11 cellular contexts compared by ENCODE assay signal in the genomic region with DNA sequence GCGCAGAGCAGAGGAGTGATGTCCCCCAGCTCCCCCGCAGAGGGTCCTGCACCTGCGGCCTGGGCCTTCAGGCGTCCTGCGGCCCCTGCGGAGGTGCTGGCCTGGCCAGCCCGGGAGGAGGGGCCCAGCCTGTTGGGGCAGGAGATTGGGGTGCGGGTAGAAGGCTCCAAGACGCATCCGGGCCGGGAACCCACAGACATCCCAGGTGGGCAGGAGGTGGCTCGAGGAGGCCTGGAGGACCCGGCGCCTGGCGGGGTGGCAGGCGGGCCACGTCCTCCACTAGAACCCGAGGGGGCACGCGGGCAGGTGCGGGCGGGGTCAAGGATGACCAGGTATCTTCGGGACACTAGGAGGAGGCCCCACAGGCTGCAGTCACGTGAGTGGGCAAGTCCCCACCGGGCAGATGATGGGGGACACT. TPM values are rescaled to one million over a fixed set of nuclear protein-coding genes. Genes with fewer than 3 reads are reported as not detected.
DNase-seq lines count a peak whose midpoint lies in the region; ATAC-seq, FAIRE-seq and TF ChIP-seq lines count a peak whose summit lies in the region.
"Had no signal": no experiment of that assay in that cellular context is flagged by ENCODE, and none has a peak within 500 bp of the region (broad histone marks: within the 10 kb centered on the region; RNA-seq: fewer than 3 reads in every experiment).

No MANE protein-coding gene starts in this region.

- H3K27ac Mint-ChIP-seq in T-helper 1 cell treated with Interleukin-12 subunit alpha and Interleukin-12 subunit beta and Interleukin-4 antibody, amounts not matched to agents 30 μg/mL and 1 μg/mL, for 36 hours, result peak overlapping the region; percentile 100
- H3K27ac Mint-ChIP-seq in activated CD8-positive, alpha-beta T cell treated with anti-CD3 and anti-CD28 coated beads, Interleukin-2, amount 10 ng/mL, durations not matched to agents 7 days and 5 days, result peak overlapping the region; percentile 95
- peak overlapping the region in 1 of 2 donors; percentile 59 for H3K27ac Mint-ChIP-seq in stimulated activated naive CD8-positive, alpha-beta T cell treated with anti-CD3 and anti-CD28 coated beads, Interleukin-15, amount 100 ng/mL, for 72 hours
- no peak overlapping the region for H3K27ac Mint-ChIP-seq in glutamatergic neuron (ENCODE audit: unreplicated experiment)

- DNase-seq in T-helper 1 cell, result no peak
- no peak for DNase-seq in activated CD8-positive, alpha-beta T cell treated with anti-CD3 and anti-CD28 coated beads, Interleukin-2, amount 10 ng/mL, durations not matched to agents 7 days and 5 days
- DNase-seq in keratinocyte (ENCODE audit: low read depth, low spot score), result no peak
- DNase-seq in stimulated activated naive CD8-positive, alpha-beta T cell treated with anti-CD3 and anti-CD28 coated beads, Interleukin-15, amount 100 ng/mL, for 72 hours, result no peak
- DNase-seq in Ammon's horn (ENCODE audit: low spot score), result no peak
- no peak for DNase-seq in NCI-H446 treated with DMSO at 0.1 percent for 48 hours (lab: John Stamatoyannopoulos, UW)
- no peak for DNase-seq in glutamatergic neuron
- DNase-seq: central memory CD4-positive, alpha-beta T cell; islet precursor cell had no signal

- H3K9ac ChIP-seq in keratinocyte (ENCODE audit: control insufficient read depth, extremely low read depth, insufficient read depth, low read length), result peak overlapping the region; percentile 28

- CTCF ChIA-PET in activated CD8-positive, alpha-beta T cell treated with anti-CD3 and anti-CD28 coated beads, Interleukin-2, amount 10 ng/mL, durations not matched to agents 7 days and 5 days (lab: Charles Lee), result interaction anchor here (1.2 to 2.4 kb wide), 5 partner anchors 9 to 33 kb away, joined by 3 to 10 read pairs (median 6); partner anchors contain the start of gene CD7

- no peak for TF ChIP-seq CTCF in keratinocyte (optimal IDR thresholded peaks at IDR 0.05 in 1 of 3, IDR thresholded peaks at IDR 0.05 in 1 of 3, conservative IDR thresholded peaks at IDR 0.05 in 1 of 3; ENCODE audit: extremely low read depth in 1 of 3, insufficient read depth in 2 of 3, low read length in 3 of 3)
- TF ChIP-seq CTCF in glutamatergic neuron (IDR thresholded peaks at IDR 0.05; ENCODE audit: partially characterized antibody, unreplicated experiment), result no peak

- peaks cover 2% of the 10 kb centered on the region for H3K36me3 Mint-ChIP-seq in T-helper 1 cell treated with Interleukin-12 subunit alpha and Interleukin-12 subunit beta and Interleukin-4 antibody, amounts not matched to agents 30 μg/mL and 1 μg/mL, for 36 hours (ENCODE audit: low read depth)
- no peaks in the 10 kb centered on the region for H3K36me3 Mint-ChIP-seq in activated CD8-positive, alpha-beta T cell treated with anti-CD3 and anti-CD28 coated beads, Interleukin-2, amount 10 ng/mL, durations not matched to agents 7 days and 5 days (ENCODE audit: low read depth)
- H3K36me3 Mint-ChIP-seq in glutamatergic neuron (ENCODE audit: unreplicated experiment), result no peaks in the 10 kb centered on the region

- H3K27me3 ChIP-seq in keratinocyte (ENCODE audit: control insufficient read depth, extremely low read depth, insufficient read depth, low read length), result peaks cover 23% of the 10 kb centered on the region

- H3K9me1 ChIP-seq in keratinocyte (ENCODE audit: control insufficient read depth, extremely low read depth, insufficient read depth, low read length), result no peaks in the 10 kb centered on the region

- POLR2A ChIA-PET in activated CD8-positive, alpha-beta T cell treated with anti-CD3 and anti-CD28 coated beads, Interleukin-2, amount 10 ng/mL, durations not matched to agents 7 days and 5 days (lab: Charles Lee), result interaction anchor here (1.5 kb wide), 1 partner anchor 36 kb away, joined by 5 read pairs; no protein-coding TSS in a partner anchor

- dilution Hi-C loops in keratinocyte (cut with MboI; ENCODE audit: extremely low pct_ligation_motif_present, low sequenced_read_pairs), result no loop called here

- FAIRE-seq in keratinocyte (lab: Jason Lieb, UNC), result no peak

- peaks cover 16% of the 10 kb centered on the region for H3K4me1 Mint-ChIP-seq in T-helper 1 cell treated with Interleukin-12 subunit alpha and Interleukin-12 subunit beta and Interleukin-4 antibody, amounts not matched to agents 30 μg/mL and 1 μg/mL, for 36 hours (ENCODE audit: low read depth)
- H3K4me1 Mint-ChIP-seq in activated CD8-positive, alpha-beta T cell treated with anti-CD3 and anti-CD28 coated beads, Interleukin-2, amount 10 ng/mL, durations not matched to agents 7 days and 5 days (ENCODE audit: low read depth), result peaks cover 31% of the 10 kb centered on the region
- peaks cover 51% of the 10 kb centered on the region for H3K4me1 Mint-ChIP-seq in stimulated activated naive CD8-positive, alpha-beta T cell treated with anti-CD3 and anti-CD28 coated beads, Interleukin-15, amount 100 ng/mL, for 72 hours
- H3K4me1 Mint-ChIP-seq in glutamatergic neuron (ENCODE audit: low read depth, unreplicated experiment), result peaks cover 8% of the 10 kb centered on the region

- no peak overlapping the region for H2AFZ ChIP-seq in keratinocyte (ENCODE audit: control insufficient read depth, low read length)

- peaks cover 17% of the 10 kb centered on the region for H3K27me3 Mint-ChIP-seq in T-helper 1 cell treated with Interleukin-12 subunit alpha and Interleukin-12 subunit beta and Interleukin-4 antibody, amounts not matched to agents 30 μg/mL and 1 μg/mL, for 36 hours (ENCODE audit: low read depth)
- peaks cover 10% of the 10 kb centered on the region for H3K27me3 Mint-ChIP-seq in activated CD8-positive, alpha-beta T cell treated with anti-CD3 and anti-CD28 coated beads, Interleukin-2, amount 10 ng/mL, durations not matched to agents 7 days and 5 days (ENCODE audit: low read depth)
- H3K27me3 Mint-ChIP-seq in stimulated activated naive CD8-positive, alpha-beta T cell treated with anti-CD3 and anti-CD28 coated beads, Interleukin-15, amount 100 ng/mL, for 72 hours, result peaks cover 44% of the 10 kb centered on the region
- peaks cover 15% of the 10 kb centered on the region for H3K27me3 Mint-ChIP-seq in glutamatergic neuron (ENCODE audit: unreplicated experiment)

- H3K4me2 ChIP-seq in keratinocyte (ENCODE audit: control insufficient read depth, extremely low read depth, insufficient read depth, low read depth, low read length), result peak overlapping the region; percentile 90

- no peaks in the 10 kb centered on the region for H3K79me2 ChIP-seq in keratinocyte (ENCODE audit: control insufficient read depth, insufficient read depth, low read length)

- H3K9me3 Mint-ChIP-seq in T-helper 1 cell treated with Interleukin-12 subunit alpha and Interleukin-12 subunit beta and Interleukin-4 antibody, amounts not matched to agents 30 μg/mL and 1 μg/mL, for 36 hours, result no peaks in the 10 kb centered on the region
- no peaks in the 10 kb centered on the region for H3K9me3 Mint-ChIP-seq in activated CD8-positive, alpha-beta T cell treated with anti-CD3 and anti-CD28 coated beads, Interleukin-2, amount 10 ng/mL, durations not matched to agents 7 days and 5 days (ENCODE audit: insufficient read depth)
- no peaks in the 10 kb centered on the region for H3K9me3 Mint-ChIP-seq in stimulated activated naive CD8-positive, alpha-beta T cell treated with anti-CD3 and anti-CD28 coated beads, Interleukin-15, amount 100 ng/mL, for 72 hours
- peaks cover 12% of the 10 kb centered on the region for H3K9me3 Mint-ChIP-seq in glutamatergic neuron (ENCODE audit: unreplicated experiment)

- ATAC-seq in activated CD8-positive, alpha-beta T cell treated with anti-CD3 and anti-CD28 coated beads, Interleukin-2, amount 10 ng/mL, durations not matched to agents 7 days and 5 days, result no peak
- no peak for ATAC-seq in stimulated activated naive CD8-positive, alpha-beta T cell treated with anti-CD3 and anti-CD28 coated beads, Interleukin-15, amount 100 ng/mL, for 72 hours

- H3K4me3 Mint-ChIP-seq in T-helper 1 cell treated with Interleukin-12 subunit alpha and Interleukin-12 subunit beta and Interleukin-4 antibody, amounts not matched to agents 30 μg/mL and 1 μg/mL, for 36 hours, result peak overlapping the region; percentile 99
- H3K4me3 Mint-ChIP-seq in activated CD8-positive, alpha-beta T cell treated with anti-CD3 and anti-CD28 coated beads, Interleukin-2, amount 10 ng/mL, durations not matched to agents 7 days and 5 days, result peak overlapping the region; percentile 95
- H3K4me3 Mint-ChIP-seq in stimulated activated naive CD8-positive, alpha-beta T cell treated with anti-CD3 and anti-CD28 coated beads, Interleukin-15, amount 100 ng/mL, for 72 hours, result peak overlapping the region; percentile 88 to 97
- no peak overlapping the region for H3K4me3 Mint-ChIP-seq in glutamatergic neuron (ENCODE audit: unreplicated experiment)

- no peaks in the 10 kb centered on the region for H3K9me3 ChIP-seq in keratinocyte (ENCODE audit: control insufficient read depth, low read depth, low read length)

- H3K27ac ChIP-seq in keratinocyte (ENCODE audit: control insufficient read depth, insufficient read depth, low read length), result no peak overlapping the region

- peak overlapping the region in 1 of 3 experiments; percentile 66 for H3K4me3 ChIP-seq in keratinocyte (ENCODE audit: control insufficient read depth in 2 of 3, extremely low read depth in 1 of 3, insufficient read depth in 2 of 3, low read depth in 1 of 3, low read length in 3 of 3)

- no peaks in the 10 kb centered on the region for H3K36me3 ChIP-seq in keratinocyte (ENCODE audit: control insufficient read depth in 2 of 2, extremely low read depth in 1 of 2, insufficient read depth in 2 of 2, low read length in 2 of 2)

- no peaks in the 10 kb centered on the region for H4K20me1 ChIP-seq in keratinocyte (ENCODE audit: control insufficient read depth, extremely low read depth, insufficient read depth, low read length)

- peaks cover 53% of the 10 kb centered on the region for H3K4me1 ChIP-seq in keratinocyte (ENCODE audit: control insufficient read depth, extremely low read depth, insufficient read depth, low read length)

RNA-seq across cellular contexts. Expression of gene SECTM1, which starts 0.6 kb away (rescaled TPM):
- total RNA-seq in activated CD8-positive, alpha-beta T cell treated with anti-CD3 and anti-CD28 coated beads, Interleukin-2, amount 10 ng/mL, durations not matched to agents 7 days and 5 days, result under 1 TPM; 0.92 to 0.94 TPM
- polyA plus RNA-seq in keratinocyte, result 1.7 to 2.2 TPM (median 2.0 TPM) in 3 replicates
- polyA plus RNA-seq in keratinocyte (2011; ENCODE audit: low read depth), result not detected
- polyA plus RNA-seq in keratinocyte (2011; cell fraction: cytosol; rRNA removed), result 0.85 and 2.5 TPM in 2 replicates
- polyA plus RNA-seq in keratinocyte (2011; cell fraction: nucleus; rRNA removed), result 1.5 and 2.5 TPM in 2 replicates
- 0.78 and 3.3 TPM in 2 replicates for polyA plus RNA-seq in keratinocyte (2012; ENCODE audit: low replicate concordance)
- polyA minus RNA-seq in keratinocyte, result 2.5 to 4.9 TPM (median 3.7 TPM) in 3 replicates
- 9.6 TPM for polyA minus RNA-seq in keratinocyte (2011; cell fraction: cytosol; rRNA and poly(A)+ RNA removed)
- 1.6 and 2.8 TPM in 2 replicates for polyA minus RNA-seq in keratinocyte (2011; cell fraction: nucleus; rRNA and poly(A)+ RNA removed)
- 0.29 TPM for total RNA-seq in glutamatergic neuron (ENCODE audit: unreplicated experiment)

RNA-seq across cellular contexts. Expression of gene CD7, which starts 16.8 kb away (rescaled TPM):
- 100 to 1,000 TPM; 334 to 355 TPM for total RNA-seq in activated CD8-positive, alpha-beta T cell treated with anti-CD3 and anti-CD28 coated beads, Interleukin-2, amount 10 ng/mL, durations not matched to agents 7 days and 5 days
- polyA plus RNA-seq in keratinocyte, result 0.05 TPM in 1 of 3 replicates, not detected in the others
- not detected for polyA plus RNA-seq in keratinocyte (2011; ENCODE audit: low read depth)
- polyA plus RNA-seq in keratinocyte (2011; cell fraction: cytosol; rRNA removed), result not detected in 2 replicates
- polyA plus RNA-seq in keratinocyte (2011; cell fraction: nucleus; rRNA removed), result not detected in 2 replicates
- not detected in 2 replicates for polyA plus RNA-seq in keratinocyte (2012; ENCODE audit: low replicate concordance)
- not detected in 3 replicates for polyA minus RNA-seq in keratinocyte
- not detected for polyA minus RNA-seq in keratinocyte (2011; cell fraction: cytosol; rRNA and poly(A)+ RNA removed)
- not detected in 2 replicates for polyA minus RNA-seq in keratinocyte (2011; cell fraction: nucleus; rRNA and poly(A)+ RNA removed)
- total RNA-seq in glutamatergic neuron (ENCODE audit: unreplicated experiment), result 0.27 TPM

RNA-seq across cellular contexts. Expression of gene TEX19, which starts 24.8 kb away (rescaled TPM):
- not detected for total RNA-seq in activated CD8-positive, alpha-beta T cell treated with anti-CD3 and anti-CD28 coated beads, Interleukin-2, amount 10 ng/mL, durations not matched to agents 7 days and 5 days
- 0.06 TPM in 1 of 3 replicates, not detected in the others for polyA plus RNA-seq in keratinocyte
- polyA plus RNA-seq in keratinocyte (2011; ENCODE audit: low read depth), result not detected
- polyA plus RNA-seq in keratinocyte (2011; cell fraction: cytosol; rRNA removed), result not detected in 2 replicates
- polyA plus RNA-seq in keratinocyte (2011; cell fraction: nucleus; rRNA removed), result not detected in 2 replicates
- not detected in 2 replicates for polyA plus RNA-seq in keratinocyte (2012; ENCODE audit: low replicate concordance)
- polyA minus RNA-seq in keratinocyte, result not detected in 3 replicates
- not detected for polyA minus RNA-seq in keratinocyte (2011; cell fraction: cytosol; rRNA and poly(A)+ RNA removed)
- polyA minus RNA-seq in keratinocyte (2011; cell fraction: nucleus; rRNA and poly(A)+ RNA removed), result not detected in 2 replicates
- not detected for total RNA-seq in glutamatergic neuron (ENCODE audit: unreplicated experiment)

RNA-seq across cellular contexts. Expression of gene UTS2R, which starts 37.4 kb away (rescaled TPM):
- total RNA-seq in activated CD8-positive, alpha-beta T cell treated with anti-CD3 and anti-CD28 coated beads, Interleukin-2, amount 10 ng/mL, durations not matched to agents 7 days and 5 days, result not detected
- not detected in 3 replicates for polyA plus RNA-seq in keratinocyte
- not detected for polyA plus RNA-seq in keratinocyte (2011; ENCODE audit: low read depth)
- polyA plus RNA-seq in keratinocyte (2011; cell fraction: cytosol; rRNA removed), result not detected in 2 replicates
- not detected in 2 replicates for polyA plus RNA-seq in keratinocyte (2011; cell fraction: nucleus; rRNA removed)
- polyA plus RNA-seq in keratinocyte (2012; ENCODE audit: low replicate concordance), result not detected in 2 replicates
- polyA minus RNA-seq in keratinocyte, result not detected in 3 replicates
- polyA minus RNA-seq in keratinocyte (2011; cell fraction: cytosol; rRNA and poly(A)+ RNA removed), result not detected
- not detected in 2 replicates for polyA minus RNA-seq in keratinocyte (2011; cell fraction: nucleus; rRNA and poly(A)+ RNA removed)
- 7.2 TPM for total RNA-seq in glutamatergic neuron (ENCODE audit: unreplicated experiment)
- polyA plus RNA-seq: AG04450 had no signal

Comparison
In these comparisons a context has a peak if more than half of its experiments do, and no peak if none do; other contexts are left out.
1. RNA of gene CD7, which starts 16.8 kb away (total RNA-seq): 334 to 355 TPM in activated CD8-positive, alpha-beta T cell treated with anti-CD3 and anti-CD28 coated beads, Interleukin-2, amount 10 ng/mL, durations not matched to agents 7 days and 5 days; 0.27 TPM in glutamatergic neuron (single experiment); every median in the first group is over 100 times any median in the second.